Comparison of ENCODE assay signal across 1 cellular context in the genomic region with DNA sequence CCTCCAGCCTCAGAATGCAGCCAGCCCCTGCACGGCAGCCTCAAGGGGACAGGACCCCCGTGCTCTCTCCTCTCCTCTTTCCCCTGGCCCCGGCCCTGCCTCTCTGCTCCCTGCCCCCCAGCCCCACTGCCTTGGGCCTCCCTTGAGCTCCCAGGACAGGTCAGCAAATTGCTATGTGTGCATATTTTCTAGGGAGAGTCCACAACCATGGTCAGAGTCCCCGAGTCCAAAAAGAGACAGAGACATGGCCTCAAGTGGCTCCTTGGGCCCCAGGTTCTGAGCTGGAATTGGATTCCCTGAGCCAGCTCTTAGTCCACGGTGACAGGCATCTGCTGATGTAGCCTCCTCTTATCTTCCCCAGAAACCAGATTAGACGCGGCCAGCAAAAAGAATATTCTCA.
TF ChIP-seq lines count a peak whose summit lies in the region.

No MANE protein-coding gene starts in this region.

TF ChIP-seq in HepG2, 621 proteins besides CTCF, POLR2A, EP300 and RAD21 (continued from another document):
- TF ChIP-seq, protein P1, sequence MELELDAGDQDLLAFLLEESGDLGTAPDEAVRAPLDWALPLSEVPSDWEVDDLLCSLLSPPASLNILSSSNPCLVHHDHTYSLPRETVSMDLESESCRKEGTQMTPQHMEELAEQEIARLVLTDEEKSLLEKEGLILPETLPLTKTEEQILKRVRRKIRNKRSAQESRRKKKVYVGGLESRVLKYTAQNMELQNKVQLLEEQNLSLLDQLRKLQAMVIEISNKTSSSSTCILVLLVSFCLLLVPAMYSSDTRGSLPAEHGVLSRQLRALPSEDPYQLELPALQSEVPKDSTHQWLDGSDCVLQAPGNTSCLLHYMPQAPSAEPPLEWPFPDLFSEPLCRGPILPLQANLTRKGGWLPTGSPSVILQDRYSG (CRISPR knock-in tag; IDR thresholded peaks at IDR 0.05), result no peak
- TF ChIP-seq MAZ (IDR thresholded peaks at IDR 0.05; ENCODE audit: borderline replicate concordance, low read depth, low read length) (no peak), MAZ (CRISPR knock-in tag; IDR thresholded peaks at IDR 0.05; ENCODE audit: low read depth) (no peak), ZFAT (CRISPR knock-in tag; conservative IDR thresholded peaks at IDR 0.05) (no peak), BORCS8-MEF2B (CRISPR knock-in tag; IDR thresholded peaks at IDR 0.05) (0 out of 2 replicates have a peak, but pooled peaks have one; percentile 30), ZNF530 (CRISPR knock-in tag; IDR thresholded peaks at IDR 0.05; ENCODE audit: low read depth) (no peak)
- TF ChIP-seq, protein P2, sequence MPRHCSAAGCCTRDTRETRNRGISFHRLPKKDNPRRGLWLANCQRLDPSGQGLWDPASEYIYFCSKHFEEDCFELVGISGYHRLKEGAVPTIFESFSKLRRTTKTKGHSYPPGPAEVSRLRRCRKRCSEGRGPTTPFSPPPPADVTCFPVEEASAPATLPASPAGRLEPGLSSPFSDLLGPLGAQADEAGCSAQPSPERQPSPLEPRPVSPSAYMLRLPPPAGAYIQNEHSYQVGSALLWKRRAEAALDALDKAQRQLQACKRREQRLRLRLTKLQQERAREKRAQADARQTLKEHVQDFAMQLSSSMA (CRISPR knock-in tag; IDR thresholded peaks at IDR 0.05), result no peak
